Comparison of ENCODE assay signal across 18 cellular contexts in genomic region chr3:43046583-43046982, GRCh38. TPM values are rescaled to one million over a fixed set of nuclear protein-coding genes. Genes with fewer than 3 reads are reported as not detected.
DNase-seq lines count a peak whose midpoint lies in the region; ATAC-seq and TF ChIP-seq lines count a peak whose summit lies in the region.
"Had no signal": no experiment of that assay in that cellular context is flagged by ENCODE, and none has a peak within 500 bp of the region (broad histone marks: within the 10 kb centered on the region; RNA-seq: fewer than 3 reads in every experiment).

No MANE protein-coding gene starts in this region.

- DNase-seq in coronary artery (ENCODE audit: low spot score) (peak; percentile 47), osteocyte (ENCODE audit: extremely low spot score, unreplicated experiment) (peak; percentile 65), NCI-H146 treated with DMSO at 0.1 percent for 48 hours (lab: John Stamatoyannopoulos, UW; ENCODE audit: unreplicated experiment) (no peak), caudate nucleus (lab: John Stamatoyannopoulos, UW) (no peak)
- DNase-seq: Caco-2; CD4-positive, CD25-positive, alpha-beta regulatory T cell; CD8-positive, alpha-beta T cell; DMS153; DND-41; H9; HFFc6 had no signal

- no peak for ATAC-seq in GM19324 (IDR thresholded peaks at IDR 0.05; ENCODE audit: low FRiP score, unreplicated experiment)
- ATAC-seq: CD8-positive, alpha-beta T cell; GM23338; HCT116 had no signal

- H3K4me3 Mint-ChIP-seq in osteocyte (ENCODE audit: unreplicated experiment), result no peak overlapping the region
- H3K4me3 Mint-ChIP-seq: B cell; CD4-positive, CD25-positive, alpha-beta regulatory T cell; CD8-positive, alpha-beta T cell; GM23338; H9; HFFc6 had no signal

- peaks cover 44% of the 10 kb centered on the region for H3K9me3 Mint-ChIP-seq in osteocyte (ENCODE audit: unreplicated experiment)

- H3K27ac Mint-ChIP-seq in osteocyte (ENCODE audit: unreplicated experiment), result no peak overlapping the region
- H3K27ac Mint-ChIP-seq: B cell; CD8-positive, alpha-beta T cell; GM23338; H9; HFFc6 had no signal

- peaks cover 10% of the 10 kb centered on the region for H3K9me3 ChIP-seq in iPS-18c (ENCODE audit: control insufficient read depth, insufficient read depth, low read length)

- H3K4me3 ChIP-seq in coronary artery (no peak overlapping the region), iPS-18c (ENCODE audit: insufficient read depth, low read depth, low read length) (peak overlapping the region; percentile 9; the same call in 1 of the 2 replicates)
- H3K4me3 ChIP-seq: BLaER1, GM23338 had no signal

- no peaks in the 10 kb centered on the region for H3K27me3 Mint-ChIP-seq in osteocyte (ENCODE audit: unreplicated experiment)

- no peak overlapping the region for H3K27ac ChIP-seq in coronary artery
- no peak overlapping the region for H3K27ac ChIP-seq in caudate nucleus (ENCODE audit: low read depth, low read length)
- H3K27ac ChIP-seq: BLaER1, C4-2B had no signal

- no peaks in the 10 kb centered on the region for H3K36me3 Mint-ChIP-seq in osteocyte (ENCODE audit: unreplicated experiment)

- H3K4me1 Mint-ChIP-seq in osteocyte (ENCODE audit: unreplicated experiment), result no peaks in the 10 kb centered on the region
- H3K4me1 Mint-ChIP-seq: B cell; CD4-positive, CD25-positive, alpha-beta regulatory T cell; GM23338; H9 had no signal

- TF ChIP-seq CTCF in coronary artery (IDR thresholded peaks at IDR 0.05), result no peak
- no peak for TF ChIP-seq CTCF in osteocyte (IDR thresholded peaks at IDR 0.05)

RNA-seq across cellular contexts. Expression of gene POMGNT2, which starts 59.3 kb away (rescaled TPM):
- 16.1 and 18.5 TPM in 2 replicates for total RNA-seq in osteocyte

Comparison
In these comparisons a context has a peak if more than half of its experiments do, and no peak if none do; other contexts are left out.
1. DNase-seq: peak in coronary artery (single experiment) and osteocyte (single experiment); none in NCI-H146 treated with DMSO at 0.1 percent for 48 hours (single experiment) and caudate nucleus (0 of 61).